Comparison of ENCODE assay signal across 8 cellular contexts in the genomic region with DNA sequence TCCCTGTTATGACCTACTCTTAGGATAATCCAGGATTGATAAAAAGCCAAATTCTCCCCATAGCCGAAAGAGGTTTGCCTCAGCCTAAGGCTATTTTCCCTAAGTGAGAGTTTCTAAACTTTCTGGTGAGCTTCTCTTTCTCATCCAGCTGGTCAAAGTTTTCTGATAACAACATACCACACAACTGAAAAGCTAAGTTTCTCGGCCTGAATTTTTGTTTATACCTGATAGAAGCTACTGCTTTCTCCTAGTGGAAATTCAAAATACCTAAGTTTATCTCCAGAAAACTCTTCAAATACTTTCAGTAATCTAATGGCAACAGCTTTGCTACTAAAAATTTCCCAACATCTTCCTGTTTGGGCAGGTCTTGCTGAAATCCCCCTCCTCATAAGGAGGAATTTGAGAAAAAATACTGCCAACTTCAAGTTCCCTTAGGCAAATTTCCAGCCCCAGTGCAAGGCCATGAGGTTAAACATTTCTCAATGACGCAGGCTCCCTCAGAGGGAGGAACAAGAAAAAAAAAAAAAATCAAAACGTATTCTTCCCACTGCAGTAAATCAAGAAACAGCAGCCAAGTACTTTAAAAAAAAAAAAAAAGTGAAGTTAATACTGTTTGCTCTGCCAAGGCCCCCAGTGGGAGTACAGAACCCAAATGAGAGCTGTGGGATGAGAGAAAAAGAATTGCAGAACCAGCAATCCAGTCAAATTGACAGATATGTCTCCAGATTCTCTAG.
DNase-seq lines count a peak whose midpoint lies in the region; FAIRE-seq and TF ChIP-seq lines count a peak whose summit lies in the region.

No MANE protein-coding gene starts in this region.

- no peak overlapping the region for H3K9ac ChIP-seq in muscle layer of colon (ENCODE audit: low read length)

- no peak for TF ChIP-seq POLR2A in H54 (IDR thresholded peaks at IDR 0.05; ENCODE audit: low read depth, low read length)

- H3K27me3 ChIP-seq in ACC112 (ENCODE audit: insufficient read depth, low read length) (no peaks in the 10 kb centered on the region), muscle layer of colon (ENCODE audit: control insufficient read depth in 1 of 2, insufficient read depth in 2 of 2, low read length in 2 of 2) (no peaks in the 10 kb centered on the region)

- H3K36me3 ChIP-seq in ACC112 (ENCODE audit: insufficient read depth, low read length) (no peaks in the 10 kb centered on the region), muscle layer of colon (ENCODE audit: insufficient read depth, low read length) (no peaks in the 10 kb centered on the region)

- H3K27ac ChIP-seq in ACC112 (ENCODE audit: low read depth, low read length) (peak overlapping the region; percentile 98), muscle layer of colon (ENCODE audit: low read depth, low read length) (peak overlapping the region; percentile 62)

- no peaks in the 10 kb centered on the region for H3K9me3 ChIP-seq in muscle layer of colon (ENCODE audit: low read length)

- FAIRE-seq in H54 (lab: Jason Lieb, UNC) = no peak

- H3K4me3 ChIP-seq in ACC112 (ENCODE audit: low read depth, low read length) (peak overlapping the region; percentile 60), muscle layer of colon (ENCODE audit: low read depth in 1 of 2, low read length in 2 of 2) (no peak overlapping the region)

- no peak overlapping the region for H2AFZ ChIP-seq in ACC112 (ENCODE audit: low read length, unreplicated experiment)

- DNase-seq in NCI-H446 treated with DMSO at 0.1 percent for 48 hours (lab: John Stamatoyannopoulos, UW) (peak; percentile 31), epidermal melanocyte (ENCODE audit: insufficient read length, low spot score) (peak; percentile 64), A172 (ENCODE audit: low spot score) (no peak), NCI-H146 (lab: John Stamatoyannopoulos, UW) (no peak), NCI-H2107 (lab: John Stamatoyannopoulos, UW) (no peak), H54 (ENCODE audit: insufficient read length, low spot score) (no peak)

- peaks cover 56% of the 10 kb centered on the region for H3K4me1 ChIP-seq in ACC112 (ENCODE audit: control insufficient read depth, insufficient read depth, low read length, unreplicated experiment)
- H3K4me1 ChIP-seq in muscle layer of colon (ENCODE audit: insufficient read depth, low read length) = peaks cover 45% of the 10 kb centered on the region

- peaks cover 35% of the 10 kb centered on the region for H3K79me2 ChIP-seq in ACC112 (ENCODE audit: control insufficient read depth, insufficient read depth, low read length, unreplicated experiment)

Comparison
In these comparisons a context has a peak if more than half of its experiments do, and no peak if none do; other contexts are left out.
1. DNase-seq: peak in NCI-H446 treated with DMSO at 0.1 percent for 48 hours (single experiment) and epidermal melanocyte (single experiment); none in A172 (single experiment), NCI-H146 (single experiment), NCI-H2107 (single experiment) and H54 (single experiment).